In genomic region chr11:43682081-43682480, GRCh38 we compare ENCODE assay signal across 8 cellular contexts. TPM values are rescaled to one million over a fixed set of nuclear protein-coding genes. Genes with fewer than 3 reads are reported as not detected.
A peak's percentile ranks its signal among the peaks of the same experiment; 100 is the strongest.
DNase-seq lines count a peak whose midpoint lies in the region; ATAC-seq, FAIRE-seq and TF ChIP-seq lines count a peak whose summit lies in the region.
"Not testable (repeated sequence)": the region's sequence is repeated elsewhere in the genome, so short reads cannot be mapped to it uniquely, and the experiment has no call there.

No MANE protein-coding gene starts in this region.

- H3K9me2 ChIP-seq in DOHH2 (replicated peaks; ENCODE audit: control insufficient read depth, low read length), result not testable (repeated sequence)

- H3K36me3 Mint-ChIP-seq in activated naive CD4-positive, alpha-beta T cell treated with anti-CD3 and anti-CD28 coated beads, Interleukin-2, amount 50 U/mL, for 72 hours, result peaks cover 14 to 69% of the 10 kb centered on the region in 2 donors
- H3K36me3 Mint-ChIP-seq in endothelial cell (ENCODE audit: low read depth, unreplicated experiment), result not testable (repeated sequence)

- H2AFZ ChIP-seq in keratinocyte (ENCODE audit: control insufficient read depth, low read length); osteoblast (ENCODE audit: low read length): not testable (repeated sequence)

- H3K27ac Mint-ChIP-seq in activated naive CD4-positive, alpha-beta T cell treated with anti-CD3 and anti-CD28 coated beads, Interleukin-2, amount 50 U/mL, for 72 hours, result peak overlapping the region; percentile 98 to 100
- H3K27ac Mint-ChIP-seq in endothelial cell (ENCODE audit: unreplicated experiment), result peak overlapping the region; percentile 98

- not testable (repeated sequence) for H3K9me1 ChIP-seq in keratinocyte (ENCODE audit: control insufficient read depth, extremely low read depth, insufficient read depth, low read length)

- peaks cover 58% of the 10 kb centered on the region for H3K36me3 ChIP-seq in DOHH2 (ENCODE audit: control insufficient read depth, low read length)
- H3K36me3 ChIP-seq in SK-N-MC (ENCODE audit: insufficient read depth, low read length), result peaks cover 42% of the 10 kb centered on the region
- not testable (repeated sequence) for H3K36me3 ChIP-seq in keratinocyte (ENCODE audit: control insufficient read depth in 2 of 2, extremely low read depth in 1 of 2, insufficient read depth in 2 of 2, low read length in 2 of 2); vagina
- H3K36me3 ChIP-seq in osteoblast (ENCODE audit: insufficient read depth, low read length), result peaks cover 16% of the 10 kb centered on the region

- H3K79me2 ChIP-seq in DOHH2 (ENCODE audit: control insufficient read depth, low read length), result peaks cover 65% of the 10 kb centered on the region
- peaks cover 59% of the 10 kb centered on the region for H3K79me2 ChIP-seq in keratinocyte (ENCODE audit: control insufficient read depth, insufficient read depth, low read length)
- H3K79me2 ChIP-seq in osteoblast (ENCODE audit: insufficient read depth, low read length), result peaks cover 60% of the 10 kb centered on the region

- H3K9me3 ChIP-seq in DOHH2 (ENCODE audit: control insufficient read depth, insufficient read depth, low read length); SK-N-MC (ENCODE audit: low read depth, low read length); keratinocyte (ENCODE audit: control insufficient read depth, low read depth, low read length); osteoblast (ENCODE audit: low read depth, low read length); vagina: not testable (repeated sequence)

- intact Hi-C loops in vagina (cut with DNase I), result not testable (repeated sequence)

- peaks cover 42% of the 10 kb centered on the region for H3K4me1 Mint-ChIP-seq in endothelial cell (ENCODE audit: unreplicated experiment)

- DNase-seq in LNCaP clone FGC (ENCODE audit: low read depth); SK-N-MC (ENCODE audit: low read depth, low spot score); activated naive CD4-positive, alpha-beta T cell treated with anti-CD3 and anti-CD28 coated beads, Interleukin-2, amount 50 U/mL, for 72 hours (ENCODE audit: low spot score in 2 of 2); endothelial cell (ENCODE audit: low spot score); keratinocyte (ENCODE audit: low read depth, low spot score); osteoblast (ENCODE audit: insufficient read length, low spot score, missing footprints); vagina (ENCODE audit: extremely low spot score in 2 of 2): not testable (repeated sequence)

- TF ChIP-seq POLR2A in vagina (IDR thresholded peaks at IDR 0.05), result not testable (repeated sequence)

- peak overlapping the region; percentile 97 for H3K4me3 ChIP-seq in DOHH2 (ENCODE audit: low read length)
- peak overlapping the region; percentile 62 for H3K4me3 ChIP-seq in LNCaP clone FGC (ENCODE audit: low read depth, low read length)
- H3K4me3 ChIP-seq in SK-N-MC, result peak overlapping the region; percentile 79
- peak overlapping the region; percentile 83 to 88 (median 88) for H3K4me3 ChIP-seq in keratinocyte (ENCODE audit: control insufficient read depth in 2 of 3, extremely low read depth in 1 of 3, insufficient read depth in 2 of 3, low read depth in 1 of 3, low read length in 3 of 3)
- peak overlapping the region; percentile 98 for H3K4me3 ChIP-seq in osteoblast (ENCODE audit: insufficient read depth, low read length)
- peak overlapping the region in 1 of 2 donors; percentile 66 for H3K4me3 ChIP-seq in vagina

- not testable (repeated sequence) for TF ChIP-seq CTCF in DOHH2 (IDR thresholded peaks at IDR 0.05; ENCODE audit: low read depth, low read length, poor library complexity, severe bottlenecking); LNCaP clone FGC (IDR thresholded peaks at IDR 0.05; ENCODE audit: control insufficient read depth, extremely low read depth, insufficient read depth); endothelial cell (IDR thresholded peaks at IDR 0.05; ENCODE audit: unreplicated experiment); keratinocyte (optimal IDR thresholded peaks at IDR 0.05 in 1 of 3, IDR thresholded peaks at IDR 0.05 in 1 of 3, conservative IDR thresholded peaks at IDR 0.05 in 1 of 3; ENCODE audit: extremely low read depth in 1 of 3, insufficient read depth in 2 of 3, low read length in 3 of 3); osteoblast (IDR thresholded peaks at IDR 0.05; ENCODE audit: extremely low read depth, low read depth, low read length); vagina (IDR thresholded peaks at IDR 0.05)

- peak overlapping the region; percentile 98 for H3K4me3 Mint-ChIP-seq in endothelial cell (ENCODE audit: unreplicated experiment)

- dilution Hi-C loops in keratinocyte (cut with MboI; ENCODE audit: extremely low pct_ligation_motif_present, low sequenced_read_pairs), result not testable (repeated sequence)

- H3K4me2 ChIP-seq in DOHH2 (ENCODE audit: low read length), result peak overlapping the region; percentile 62
- peak overlapping the region; percentile 97 for H3K4me2 ChIP-seq in keratinocyte (ENCODE audit: control insufficient read depth, extremely low read depth, insufficient read depth, low read depth, low read length)
- peak overlapping the region; percentile 95 for H3K4me2 ChIP-seq in osteoblast (ENCODE audit: insufficient read depth, low read length)

- not testable (repeated sequence) for H3F3A ChIP-seq in DOHH2 (ENCODE audit: control insufficient read depth, insufficient read depth)

- H4K20me1 ChIP-seq in DOHH2 (ENCODE audit: control insufficient read depth, insufficient read depth, low read depth, low read length), result peaks cover 15% of the 10 kb centered on the region
- not testable (repeated sequence) for H4K20me1 ChIP-seq in keratinocyte (ENCODE audit: control insufficient read depth, extremely low read depth, insufficient read depth, low read length); osteoblast (ENCODE audit: insufficient read depth, low read length)

- not testable (repeated sequence) for H3K27me3 Mint-ChIP-seq in endothelial cell (ENCODE audit: unreplicated experiment)

- ATAC-seq in activated naive CD4-positive, alpha-beta T cell treated with anti-CD3 and anti-CD28 coated beads, Interleukin-2, amount 50 U/mL, for 72 hours, result not testable (repeated sequence)

- not testable (repeated sequence) for H3K27me3 ChIP-seq in DOHH2 (ENCODE audit: control insufficient read depth, low read length); keratinocyte (ENCODE audit: control insufficient read depth, extremely low read depth, insufficient read depth, low read length); osteoblast (ENCODE audit: insufficient read depth, low read length); vagina

- H3K9ac ChIP-seq in SK-N-MC (ENCODE audit: insufficient read length) (peak overlapping the region; percentile 98), keratinocyte (ENCODE audit: control insufficient read depth, extremely low read depth, insufficient read depth, low read length) (peak overlapping the region; percentile 94)

- peaks cover 0 to 15% of the 10 kb centered on the region in 2 donors for H3K9me3 Mint-ChIP-seq in activated naive CD4-positive, alpha-beta T cell treated with anti-CD3 and anti-CD28 coated beads, Interleukin-2, amount 50 U/mL, for 72 hours
- H3K9me3 Mint-ChIP-seq in endothelial cell (ENCODE audit: unreplicated experiment), result not testable (repeated sequence)

- peaks cover 50% of the 10 kb centered on the region for H3K4me1 ChIP-seq in DOHH2 (ENCODE audit: control insufficient read depth, low read length)
- H3K4me1 ChIP-seq in keratinocyte (ENCODE audit: control insufficient read depth, extremely low read depth, insufficient read depth, low read length), result peaks cover 33% of the 10 kb centered on the region
- H3K4me1 ChIP-seq in osteoblast (ENCODE audit: insufficient read depth, low read length), result peaks cover 12% of the 10 kb centered on the region
- H3K4me1 ChIP-seq in vagina, result peaks cover 34% of the 10 kb centered on the region

- peak overlapping the region; percentile 84 for H3K27ac ChIP-seq in DOHH2 (ENCODE audit: low read depth, low read length)
- H3K27ac ChIP-seq in SK-N-MC, result peak overlapping the region; percentile 92; the same call in 1 of the 2 replicates
- peak overlapping the region; percentile 98 for H3K27ac ChIP-seq in keratinocyte (ENCODE audit: control insufficient read depth, insufficient read depth, low read length)
- H3K27ac ChIP-seq in osteoblast (ENCODE audit: low read depth, low read length), result peak overlapping the region; percentile 95
- peak overlapping the region; percentile 86 for H3K27ac ChIP-seq in vagina

- not testable (repeated sequence) for FAIRE-seq in keratinocyte (lab: Jason Lieb, UNC)

RNA-seq across cellular contexts. Expression of gene HSD17B12, which starts 1.5 kb away (rescaled TPM):
- total RNA-seq in activated naive CD4-positive, alpha-beta T cell treated with anti-CD3 and anti-CD28 coated beads, Interleukin-2, amount 50 U/mL, for 72 hours, result 10 to 100 TPM; 38.7 to 55.7 TPM
- total RNA-seq in endothelial cell (ENCODE audit: unreplicated experiment), result 110 TPM
- polyA plus RNA-seq in keratinocyte, result 85.0 to 129 TPM (median 105 TPM) in 3 replicates
- 105 TPM for polyA plus RNA-seq in keratinocyte (2011; ENCODE audit: low read depth)
- 47.6 and 89.2 TPM in 2 replicates for polyA plus RNA-seq in keratinocyte (2011; cell fraction: cytosol; rRNA removed)
- polyA plus RNA-seq in keratinocyte (2011; cell fraction: nucleus; rRNA removed), result 155 and 157 TPM in 2 replicates
- 71.8 and 94.1 TPM in 2 replicates for polyA plus RNA-seq in keratinocyte (2012; ENCODE audit: low replicate concordance)
- 87.1 to 111 TPM (median 90.0 TPM) in 3 replicates for polyA minus RNA-seq in keratinocyte
- 119 TPM for polyA minus RNA-seq in keratinocyte (2011; cell fraction: cytosol; rRNA and poly(A)+ RNA removed)
- polyA minus RNA-seq in keratinocyte (2011; cell fraction: nucleus; rRNA and poly(A)+ RNA removed), result 178 and 283 TPM in 2 replicates
- total RNA-seq in osteoblast, result 114 and 122 TPM in 2 replicates
- total RNA-seq in vagina, result 48.4 TPM
